Comparison of ENCODE assay signal across 9 cellular contexts in genomic region chr1:193070942-193071341, GRCh38. TPM values are rescaled to one million over a fixed set of nuclear protein-coding genes. Genes with fewer than 3 reads are reported as not detected.
DNase-seq lines count a peak whose midpoint lies in the region; ATAC-seq and TF ChIP-seq lines count a peak whose summit lies in the region.
"Had no signal": no experiment of that assay in that cellular context is flagged by ENCODE, and none has a peak within 500 bp of the region (broad histone marks: within the 10 kb centered on the region; RNA-seq: fewer than 3 reads in every experiment).

No MANE protein-coding gene starts in this region.

- H3K9me3 ChIP-seq in SK-N-MC (ENCODE audit: low read depth, low read length): no peaks in the 10 kb centered on the region

- 0 out of 2 replicates have a peak overlapping the region, but pooled peaks have one; percentile 36 for H3K4me3 ChIP-seq in SK-N-MC

- H3K36me3 ChIP-seq in SK-N-MC (ENCODE audit: insufficient read depth, low read length): peaks cover 39% of the 10 kb centered on the region

- peak overlapping the region; percentile 29 for H3K4me3 Mint-ChIP-seq in activated CD8-positive, alpha-beta memory T cell treated with anti-CD3 and anti-CD28 coated beads, Interleukin-2, amount 10 ng/mL, durations not matched to agents 7 days and 5 days
- peak overlapping the region; percentile 53 for H3K4me3 Mint-ChIP-seq in natural killer cell treated with Interleukin-12 subunit alpha and Interleukin-12 subunit beta and Interleukin-15 and Interleukin-18, amount 100 ng/mL, for 72 hours
- no peak overlapping the region for H3K4me3 Mint-ChIP-seq in nephron progenitor cell

- H3K9me3 Mint-ChIP-seq in activated CD8-positive, alpha-beta memory T cell treated with anti-CD3 and anti-CD28 coated beads, Interleukin-2, amount 10 ng/mL, durations not matched to agents 7 days and 5 days (ENCODE audit: low read depth): no peaks in the 10 kb centered on the region
- H3K9me3 Mint-ChIP-seq in natural killer cell treated with Interleukin-12 subunit alpha and Interleukin-12 subunit beta and Interleukin-15 and Interleukin-18, amount 100 ng/mL, for 72 hours: no peaks in the 10 kb centered on the region
- peaks cover 9% of the 10 kb centered on the region for H3K9me3 Mint-ChIP-seq in nephron progenitor cell

- no peak overlapping the region for H3K9ac ChIP-seq in SK-N-MC (ENCODE audit: insufficient read length)

- H3K27ac ChIP-seq in SK-N-MC: peak overlapping the region; percentile 74
- H3K27ac ChIP-seq: C4-2B had no signal

- ATAC-seq in activated CD8-positive, alpha-beta memory T cell treated with anti-CD3 and anti-CD28 coated beads, Interleukin-2, amount 10 ng/mL, durations not matched to agents 7 days and 5 days: peak; percentile 92
- ATAC-seq in HG02870 (IDR thresholded peaks at IDR 0.05; ENCODE audit: unreplicated experiment): peak; percentile 50
- peak; percentile 60 to 89 for ATAC-seq in natural killer cell treated with Interleukin-12 subunit alpha and Interleukin-12 subunit beta and Interleukin-15 and Interleukin-18, amount 100 ng/mL, for 72 hours
- ATAC-seq in left lobe of liver: no peak

- peaks cover 31% of the 10 kb centered on the region for H3K36me3 Mint-ChIP-seq in activated CD8-positive, alpha-beta memory T cell treated with anti-CD3 and anti-CD28 coated beads, Interleukin-2, amount 10 ng/mL, durations not matched to agents 7 days and 5 days
- no peaks in the 10 kb centered on the region for H3K36me3 Mint-ChIP-seq in natural killer cell treated with Interleukin-12 subunit alpha and Interleukin-12 subunit beta and Interleukin-15 and Interleukin-18, amount 100 ng/mL, for 72 hours
- H3K36me3 Mint-ChIP-seq in nephron progenitor cell (ENCODE audit: low read depth): peaks cover 56% of the 10 kb centered on the region

- CTCF ChIA-PET in activated CD8-positive, alpha-beta memory T cell treated with anti-CD3 and anti-CD28 coated beads, Interleukin-2, amount 10 ng/mL, durations not matched to agents 7 days and 5 days (lab: Charles Lee): interaction anchor here (0.8 to 3.3 kb wide), 8 partner anchors 9 to 51 kb away, joined by 3 to 19 read pairs (median 4); partner anchors contain the start of genes CDC73, RO60 and UCHL5

- no peaks in the 10 kb centered on the region for H3K27me3 Mint-ChIP-seq in activated CD8-positive, alpha-beta memory T cell treated with anti-CD3 and anti-CD28 coated beads, Interleukin-2, amount 10 ng/mL, durations not matched to agents 7 days and 5 days
- no peaks in the 10 kb centered on the region for H3K27me3 Mint-ChIP-seq in natural killer cell treated with Interleukin-12 subunit alpha and Interleukin-12 subunit beta and Interleukin-15 and Interleukin-18, amount 100 ng/mL, for 72 hours
- no peaks in the 10 kb centered on the region for H3K27me3 Mint-ChIP-seq in nephron progenitor cell (ENCODE audit: low read depth, poor library complexity)

- H3K27ac Mint-ChIP-seq in activated CD8-positive, alpha-beta memory T cell treated with anti-CD3 and anti-CD28 coated beads, Interleukin-2, amount 10 ng/mL, durations not matched to agents 7 days and 5 days: peak overlapping the region; percentile 86
- H3K27ac Mint-ChIP-seq in natural killer cell treated with Interleukin-12 subunit alpha and Interleukin-12 subunit beta and Interleukin-15 and Interleukin-18, amount 100 ng/mL, for 72 hours: peak overlapping the region; percentile 78
- H3K27ac Mint-ChIP-seq in nephron progenitor cell: no peak overlapping the region

- DNase-seq in activated CD8-positive, alpha-beta memory T cell treated with anti-CD3 and anti-CD28 coated beads, Interleukin-2, amount 10 ng/mL, durations not matched to agents 7 days and 5 days: peak; percentile 56
- DNase-seq in activated CD8-positive, alpha-beta memory T cell treated with anti-CD3 and anti-CD28 coated beads, Interleukin-2, amount 50 U/mL, for 4 hours: no peak
- DNase-seq in SK-N-MC (ENCODE audit: low read depth, low spot score) (no peak), COR-L47 (lab: John Stamatoyannopoulos, UW) (no peak), left lobe of liver (ENCODE audit: low spot score) (no peak), nephron progenitor cell (no peak)
- no peak for DNase-seq in natural killer cell treated with Interleukin-12 subunit alpha and Interleukin-12 subunit beta and Interleukin-15 and Interleukin-18, amount 100 ng/mL, for 72 hours (ENCODE audit: low spot score)

- no peak for TF ChIP-seq CTCF in nephron progenitor cell (IDR thresholded peaks at IDR 0.05)

- peaks cover 44% of the 10 kb centered on the region for H3K4me1 Mint-ChIP-seq in activated CD8-positive, alpha-beta memory T cell treated with anti-CD3 and anti-CD28 coated beads, Interleukin-2, amount 10 ng/mL, durations not matched to agents 7 days and 5 days
- H3K4me1 Mint-ChIP-seq in natural killer cell treated with Interleukin-12 subunit alpha and Interleukin-12 subunit beta and Interleukin-15 and Interleukin-18, amount 100 ng/mL, for 72 hours (ENCODE audit: low read depth in 2 of 2): peaks cover 29 to 38% of the 10 kb centered on the region in 2 donors
- H3K4me1 Mint-ChIP-seq in nephron progenitor cell: peaks cover 15% of the 10 kb centered on the region

RNA-seq across cellular contexts. Expression of gene RO60, which starts 11.5 kb away (rescaled TPM):
- 10 to 100 TPM; 59.0 to 59.3 TPM for total RNA-seq in activated CD8-positive, alpha-beta memory T cell treated with anti-CD3 and anti-CD28 coated beads, Interleukin-2, amount 10 ng/mL, durations not matched to agents 7 days and 5 days
- total RNA-seq in natural killer cell treated with Interleukin-12 subunit alpha and Interleukin-12 subunit beta and Interleukin-15 and Interleukin-18, amount 100 ng/mL, for 72 hours: 10 to 100 TPM; 60.6 to 74.0 TPM
- total RNA-seq in left lobe of liver: 21.4 TPM

RNA-seq across cellular contexts. Expression of gene UCHL5, which starts 11.8 kb away (rescaled TPM):
- total RNA-seq in activated CD8-positive, alpha-beta memory T cell treated with anti-CD3 and anti-CD28 coated beads, Interleukin-2, amount 10 ng/mL, durations not matched to agents 7 days and 5 days: 10 to 100 TPM; 50.8 to 68.5 TPM
- 10 to 100 TPM; 67.9 to 76.8 TPM for total RNA-seq in natural killer cell treated with Interleukin-12 subunit alpha and Interleukin-12 subunit beta and Interleukin-15 and Interleukin-18, amount 100 ng/mL, for 72 hours
- 15.2 TPM for total RNA-seq in left lobe of liver

RNA-seq across cellular contexts. Expression of gene GLRX2, which starts 34.3 kb away (rescaled TPM):
- 10 to 100 TPM; 22.3 to 37.6 TPM for total RNA-seq in activated CD8-positive, alpha-beta memory T cell treated with anti-CD3 and anti-CD28 coated beads, Interleukin-2, amount 10 ng/mL, durations not matched to agents 7 days and 5 days
- 10 to 100 TPM; 22.9 to 23.6 TPM for total RNA-seq in natural killer cell treated with Interleukin-12 subunit alpha and Interleukin-12 subunit beta and Interleukin-15 and Interleukin-18, amount 100 ng/mL, for 72 hours
- 13.2 TPM for total RNA-seq in left lobe of liver

RNA-seq across cellular contexts. Expression of gene CDC73, which starts 50.9 kb away (rescaled TPM):
- total RNA-seq in activated CD8-positive, alpha-beta memory T cell treated with anti-CD3 and anti-CD28 coated beads, Interleukin-2, amount 10 ng/mL, durations not matched to agents 7 days and 5 days: 10 to 100 TPM; 55.6 to 63.3 TPM
- total RNA-seq in natural killer cell treated with Interleukin-12 subunit alpha and Interleukin-12 subunit beta and Interleukin-15 and Interleukin-18, amount 100 ng/mL, for 72 hours: 10 to 100 TPM; 71.8 to 76.5 TPM
- 17.9 TPM for total RNA-seq in left lobe of liver
